In genomic region chr1:172400073-172400737, GRCh38 we compare ENCODE assay signal across 10 cellular contexts. TPM values are rescaled to one million over a fixed set of nuclear protein-coding genes. Genes with fewer than 3 reads are reported as not detected.
DNase-seq lines count a peak whose midpoint lies in the region; ATAC-seq, FAIRE-seq and TF ChIP-seq lines count a peak whose summit lies in the region.
"Had no signal": no experiment of that assay in that cellular context is flagged by ENCODE, and none has a peak within 500 bp of the region (broad histone marks: within the 10 kb centered on the region; RNA-seq: fewer than 3 reads in every experiment).

No MANE protein-coding gene starts in this region.

- FAIRE-seq in A549 (lab: Jason Lieb, UNC) = no peak

- 68% methylated on average over 6 of the region's 6 CpGs for WGBS in A549 (ENCODE audit: missing lambda C conversion rate)
- WGBS in IMR-90 (ENCODE audit: extremely low coverage in 2 of 2, insufficient read length in 1 of 2), 2 experiments = no CpG with 5 or more reads among the region's 6 CpGs
- 64% methylated on average over 6 of the region's 6 CpGs for WGBS in esophagus muscularis mucosa

- H3K4me3 ChIP-seq in A549 (no peak overlapping the region), IMR-90 (ENCODE audit: insufficient read depth, low read depth, low read length) (no peak overlapping the region), esophagus muscularis mucosa (no peak overlapping the region)

- H2BK20ac ChIP-seq in IMR-90 (ENCODE audit: low read depth, low read length) = peak overlapping the region; percentile 91

- TF ChIP-seq CTCF in A549 (IDR thresholded peaks at IDR 0.05) = no peak
- no peak for TF ChIP-seq CTCF in IMR-90 (conservative IDR thresholded peaks at IDR 0.05; ENCODE audit: low read depth, low read length)
- TF ChIP-seq CTCF in esophagus muscularis mucosa (IDR thresholded peaks at IDR 0.05) = no peak
- no peak for TF ChIP-seq CTCF in osteocyte (IDR thresholded peaks at IDR 0.05)

- no peaks in the 10 kb centered on the region for H3K9me3 Mint-ChIP-seq in osteocyte (ENCODE audit: unreplicated experiment)

- H3K4me1 ChIP-seq in A549 = peaks cover 20% of the 10 kb centered on the region
- peaks cover 3% of the 10 kb centered on the region for H3K4me1 ChIP-seq in IMR-90 (ENCODE audit: control insufficient read depth, insufficient read depth, low read length)
- peaks cover 29 to 56% (median 47%) of the 10 kb centered on the region in 4 donors for H3K4me1 ChIP-seq in esophagus muscularis mucosa

- TF ChIP-seq RAD21 in A549 (conservative IDR thresholded peaks at IDR 0.05 in 1 of 2, IDR thresholded peaks at IDR 0.05 in 1 of 2) (no peak), IMR-90 (IDR thresholded peaks at IDR 0.05; ENCODE audit: low read length) (no peak)

- in situ Hi-C loops in IMR-90 (cut with MboI; ENCODE audit: low sequenced_read_pairs) = loop anchor here (25.0 kb wide), 1 partner anchor 588 kb away; no protein-coding TSS in a partner anchor

- H3K27me3 ChIP-seq in IMR-90 (ENCODE audit: control insufficient read depth, insufficient read depth, low read length) (no peaks in the 10 kb centered on the region), esophagus muscularis mucosa (no peaks in the 10 kb centered on the region)

- peak overlapping the region; percentile 79 for H2AFZ ChIP-seq in IMR-90 (replicated peaks; ENCODE audit: low read length, poor library complexity)

- POLR2A ChIA-PET in A549 (lab: Yijun Ruan, JAX) (interaction anchor here (1.0 to 2.6 kb wide), 4 partner anchors 41 to 414 kb away, joined by 5 to 24 read pairs (median 8); no protein-coding TSS in a partner anchor), IMR-90 (lab: Charles Lee; ENCODE audit: unreplicated experiment) (interaction anchor here (0.6 to 2.2 kb wide), 4 partner anchors 16 to 302 kb away, joined by 3 to 12 read pairs (median 4); no protein-coding TSS in a partner anchor)

- TF ChIP-seq POLR2A in A549 (IDR thresholded peaks at IDR 0.05; ENCODE audit: low read length) (no peak), IMR-90 (IDR thresholded peaks at IDR 0.05; ENCODE audit: low read depth, low read length) (no peak), esophagus muscularis mucosa (IDR thresholded peaks at IDR 0.05; ENCODE audit: low read depth) (no peak)

- 0 out of 2 replicates have a peak overlapping the region, but pooled peaks have one; percentile 59 for H3K9ac ChIP-seq in IMR-90 (ENCODE audit: low read depth, low read length)

- H3K4me2 ChIP-seq in A549 (peak overlapping the region; percentile 73; the same call in 2 of the 3 replicates), IMR-90 (ENCODE audit: low read depth, low read length) (no peak overlapping the region)

- no peak overlapping the region for H2AK9ac ChIP-seq in IMR-90 (replicated peaks; ENCODE audit: low read depth, low read length, poor library complexity)

- peak in 1 of 2 experiments; percentile 43; a peak in 2 of 6 replicates for ATAC-seq in A549
- ATAC-seq in IMR-90 (ENCODE audit: low read depth) = no peak
- ATAC-seq in HG03280 (IDR thresholded peaks at IDR 0.05; ENCODE audit: unreplicated experiment) = no peak
- no peak for ATAC-seq in GM21619 (IDR thresholded peaks at IDR 0.05; ENCODE audit: unreplicated experiment)
- no peak for ATAC-seq in GM18873 (IDR thresholded peaks at IDR 0.05; ENCODE audit: low FRiP score, unreplicated experiment)

- DNase-seq in A549 (ENCODE audit: low read depth in 1 of 2, low spot score in 1 of 2) (no peak), IMR-90 (no peak), esophagus muscularis mucosa (ENCODE audit: extremely low spot score) (no peak), osteocyte (ENCODE audit: extremely low spot score, unreplicated experiment) (no peak), SIG-M5 (lab: John Stamatoyannopoulos, UW) (no peak)
- DNase-seq: activated effector memory CD4-positive, alpha-beta T cell treated with Interleukin-2 at 50 U/mL for 16 hours had no signal

- H4K91ac ChIP-seq in IMR-90 (ENCODE audit: insufficient read depth, low read depth, low read length) = peak overlapping the region; percentile 86

- H4K8ac ChIP-seq in IMR-90 (ENCODE audit: low read depth in 2 of 2, low read length in 2 of 2) = peak overlapping the region in 1 of 2 experiments; percentile 75; a peak in 1 of 4 replicates

- no peak overlapping the region for H2BK5ac ChIP-seq in IMR-90 (ENCODE audit: low read depth, low read length, poor library complexity, severe bottlenecking)

- H3K36me3 Mint-ChIP-seq in osteocyte (ENCODE audit: unreplicated experiment) = no peaks in the 10 kb centered on the region

- H2BK15ac ChIP-seq in IMR-90 (ENCODE audit: low read depth, low read length) = peak overlapping the region; percentile 98; the same call in 2 of the 3 replicates

- CTCF ChIA-PET in A549 (lab: Yijun Ruan, JAX) = interaction anchor here (0.6 to 4.7 kb wide), 37 partner anchors 11 to 776 kb away, joined by 3 to 48 read pairs (median 4); no protein-coding TSS in a partner anchor
- CTCF ChIA-PET in IMR-90 (lab: Yijun Ruan, JAX) = interaction anchor here (0.6 to 2.2 kb wide), 7 partner anchors 17 to 398 kb away, joined by 3 to 8 read pairs (median 3); no protein-coding TSS in a partner anchor

- H3K27ac Mint-ChIP-seq in osteocyte (ENCODE audit: unreplicated experiment) = peak overlapping the region; percentile 97

- H3K9me3 ChIP-seq in A549 (no peaks in the 10 kb centered on the region), IMR-90 (ENCODE audit: control insufficient read depth, insufficient read depth, low read length) (no peaks in the 10 kb centered on the region), esophagus muscularis mucosa (no peaks in the 10 kb centered on the region)

- H2BK120ac ChIP-seq in IMR-90 (ENCODE audit: low read depth, low read length) = peak overlapping the region; percentile 82

- H4K20me1 ChIP-seq in IMR-90 (ENCODE audit: insufficient read depth, low read length) = no peaks in the 10 kb centered on the region

- H3K4me3 Mint-ChIP-seq in osteocyte (ENCODE audit: unreplicated experiment) = peak overlapping the region; percentile 54

- H3K14ac ChIP-seq in IMR-90 (replicated peaks; ENCODE audit: low read depth, low read length) = peak overlapping the region; percentile 28; the same call in 1 of the 2 replicates

- H3K9me1 ChIP-seq in IMR-90 (ENCODE audit: insufficient read depth, low read length) = no peaks in the 10 kb centered on the region

- H3K4ac ChIP-seq in IMR-90 (ENCODE audit: low read depth, low read length) = peak overlapping the region; percentile 64

- peak overlapping the region; percentile 93 for H4K5ac ChIP-seq in IMR-90 (ENCODE audit: low read depth, low read length)

- TF ChIP-seq EP300 in A549 (IDR thresholded peaks at IDR 0.05) (no peak), esophagus muscularis mucosa (IDR thresholded peaks at IDR 0.05) (no peak)

- H3K36me3 ChIP-seq in IMR-90 (ENCODE audit: control insufficient read depth, insufficient read depth, low read length) = no peaks in the 10 kb centered on the region
- no peaks in the 10 kb centered on the region for H3K36me3 ChIP-seq in esophagus muscularis mucosa

- H3K4me1 Mint-ChIP-seq in osteocyte (ENCODE audit: unreplicated experiment) = peaks cover 60% of the 10 kb centered on the region

- peak overlapping the region; percentile 70; the same call in 1 of the 2 replicates for H3K23ac ChIP-seq in IMR-90 (ENCODE audit: low read depth, low read length)

- intact Hi-C loops in IMR-90 (cut with micrococcal nuclease) = loop anchor here (5.0 kb wide), 1 partner anchor 598 kb away; no protein-coding TSS in a partner anchor
- intact Hi-C loops in esophagus muscularis mucosa (cut with DNase I) = loop anchor here (1.0 to 5.0 kb wide), 3 partner anchors 312 to 398 kb away; no protein-coding TSS in a partner anchor

- H2AK5ac ChIP-seq in IMR-90 (ENCODE audit: low read depth, low read length) = peak overlapping the region; percentile 91; the same call in 1 of the 2 replicates

- peak overlapping the region; percentile 82 for H3K18ac ChIP-seq in IMR-90 (ENCODE audit: low read depth, low read length)

- H3K27ac ChIP-seq in A549 = peak overlapping the region; percentile 83 to 86
- H3K27ac ChIP-seq in IMR-90 (ENCODE audit: insufficient read depth, low read length) = peak overlapping the region; percentile 33; the same call in 1 of the 2 replicates
- H3K27ac ChIP-seq in esophagus muscularis mucosa (replicated peaks in 1 of 4) = peak overlapping the region; percentile 75 to 82 (median 82)

- H3K56ac ChIP-seq in IMR-90 (ENCODE audit: extremely low read depth, insufficient read depth, low read length) = peak overlapping the region; percentile 32; the same call in 1 of the 2 replicates

- no peaks in the 10 kb centered on the region for H3K79me1 ChIP-seq in IMR-90 (ENCODE audit: low read depth in 1 of 2, low read length in 2 of 2)

- no peaks in the 10 kb centered on the region for H3K27me3 Mint-ChIP-seq in osteocyte (ENCODE audit: unreplicated experiment)

- BruUV-seq in IMR-90 (replicated peaks; lab: Mats Ljungman, UMichigan) = no TSS peak

- dilution Hi-C loops in IMR-90 (cut with HindIII; ENCODE audit: low sequenced_read_pairs, unreplicated experiment) = no loop called here

TF ChIP-seq in A549, 52 proteins besides CTCF, POLR2A, EP300 and RAD21 (continues in another document):
- no peak for TF ChIP-seq HEYL (CRISPR knock-in tag; IDR thresholded peaks at IDR 0.05)

TF ChIP-seq in IMR-90, 13 proteins besides CTCF, POLR2A, EP300 and RAD21 (continues in another document):
- no peak for TF ChIP-seq CEBPB (IDR thresholded peaks at IDR 0.05; ENCODE audit: low read depth, low read length)
- TF ChIP-seq MAZ (IDR thresholded peaks at IDR 0.05; ENCODE audit: borderline replicate concordance, low read depth, low read length) = no peak

RNA-seq across cellular contexts. Expression of gene C1orf105, which starts 20.3 kb away (rescaled TPM):
- polyA plus RNA-seq in A549 (2011; rRNA removed) (0.38 and 0.40 TPM in 2 replicates), A549 (2017; fragmentation: RNase III; extraction: RNeasy Plus Mini Kit Qiagen cat#74134 plus additional on column Dnase treatment) (not detected in 3 replicates), IMR-90 (2012; rRNA removed) (not detected in 2 replicates)
- not detected in 2 replicates for polyA plus RNA-seq in A549 (2012; cell fraction: cytosol; rRNA removed)
- not detected in 2 replicates for polyA plus RNA-seq in A549 (2012; cell fraction: nucleus; rRNA removed)
- polyA minus RNA-seq in A549 (2011; rRNA and poly(A)+ RNA removed) = not detected in 2 replicates
- total RNA-seq in IMR-90 (2012; rRNA removed) (not detected in 2 replicates), esophagus muscularis mucosa (not detected), osteocyte (not detected in 2 replicates)
- polyA plus RNA-seq in IMR-90 (2012; cell fraction: cytosol; rRNA removed) = not detected in 2 replicates
- polyA plus RNA-seq in IMR-90 (2012; cell fraction: nucleus; rRNA removed; ENCODE audit: low replicate concordance) = not detected in 2 replicates
- polyA plus RNA-seq: BJ had no signal

RNA-seq across cellular contexts. Expression of gene PIGC, which starts 43.7 kb away (rescaled TPM):
- polyA plus RNA-seq in A549 (2011; rRNA removed) = 50.0 and 51.4 TPM in 2 replicates
- polyA plus RNA-seq in A549 (2012; cell fraction: cytosol; rRNA removed) = 20.6 and 29.2 TPM in 2 replicates
- polyA plus RNA-seq in A549 (2012; cell fraction: nucleus; rRNA removed) = 11.1 and 22.0 TPM in 2 replicates
- polyA plus RNA-seq in A549 (2017; fragmentation: RNase III; extraction: RNeasy Plus Mini Kit Qiagen cat#74134 plus additional on column Dnase treatment) = 24.9 to 32.2 TPM (median 30.7 TPM) in 3 replicates
- 42.7 and 44.9 TPM in 2 replicates for polyA minus RNA-seq in A549 (2011; rRNA and poly(A)+ RNA removed)
- 14.9 and 19.4 TPM in 2 replicates for total RNA-seq in IMR-90 (2012; rRNA removed)
- polyA plus RNA-seq in IMR-90 (2012; rRNA removed) = 13.2 and 15.8 TPM in 2 replicates
- 7.2 and 7.7 TPM in 2 replicates for polyA plus RNA-seq in IMR-90 (2012; cell fraction: cytosol; rRNA removed)
- 2.6 and 13.4 TPM in 2 replicates for polyA plus RNA-seq in IMR-90 (2012; cell fraction: nucleus; rRNA removed; ENCODE audit: low replicate concordance)
- total RNA-seq in esophagus muscularis mucosa = 10 to 100 TPM; 18.9 to 25.7 (median 20.9) TPM
- total RNA-seq in osteocyte = 30.5 and 31.7 TPM in 2 replicates

Comparison
In these comparisons a context has a peak if more than half of its experiments do, and no peak if none do; other contexts are left out.
1. H3K27ac ChIP-seq: peak in every context shown above with its lines; median percentile 84 in A549; 82 in esophagus muscularis mucosa; 33 in IMR-90.